17 cellular contexts compared by ENCODE assay signal in genomic region chr4:21856754-21857153, GRCh38.
"Had no signal": no experiment of that assay in that cellular context is flagged by ENCODE, and none has a peak within 500 bp of the region (broad histone marks: within the 10 kb centered on the region; RNA-seq: fewer than 3 reads in every experiment).

No MANE protein-coding gene starts in this region.

- H3K4me3 ChIP-seq: esophagus muscularis mucosa, gastrocnemius medialis, left ventricle myocardium inferior, lung, ovary, right atrium auricular region, suprapubic skin, thyroid gland had no signal

- H3K4me1 ChIP-seq: esophagus muscularis mucosa, gastrocnemius medialis, left ventricle myocardium inferior, right atrium auricular region, suprapubic skin, thyroid gland had no signal

- ATAC-seq: effector memory CD8-positive, alpha-beta T cell; gastrocnemius medialis; naive thymus-derived CD4-positive, alpha-beta T cell; stimulated activated naive CD8-positive, alpha-beta T cell treated with anti-CD3 and anti-CD28 coated beads, Interleukin-15, Interleukin-2, amounts not matched to agents 100 U/mL and 50 U/mL, for 24 hours had no signal

- DNase-seq: central memory CD4-positive, alpha-beta T cell; effector memory CD8-positive, alpha-beta T cell; gastrocnemius medialis; immature natural killer cell; left ventricle myocardium inferior; mesendoderm; naive thymus-derived CD4-positive, alpha-beta T cell; ovary; small intestine; stimulated activated CD4-positive, alpha-beta T cell treated with anti-CD3 and anti-CD28 coated beads, Interleukin-2, amount 100 ng/mL, for 48 hours; stimulated activated naive CD8-positive, alpha-beta T cell treated with anti-CD3 and anti-CD28 coated beads, Interleukin-15, Interleukin-2, amounts not matched to agents 100 U/mL and 50 U/mL, for 24 hours; thyroid gland had no signal

- H3K27me3 ChIP-seq: esophagus muscularis mucosa, gastrocnemius medialis, ovary, right atrium auricular region, suprapubic skin, thyroid gland had no signal

- H3K9me3 ChIP-seq: esophagus muscularis mucosa, gastrocnemius medialis, left ventricle myocardium inferior, ovary, right atrium auricular region, suprapubic skin, thyroid gland had no signal

- H3K27ac ChIP-seq: epithelial cell of prostate, esophagus muscularis mucosa, gastrocnemius medialis, left ventricle myocardium inferior, ovary, right atrium auricular region, suprapubic skin, thyroid gland had no signal

- H3K36me3 ChIP-seq: esophagus muscularis mucosa, gastrocnemius medialis, left ventricle myocardium inferior, ovary, right atrium auricular region, suprapubic skin, thyroid gland had no signal
